Comparison of ENCODE assay signal across 8 cellular contexts in genomic region chr19:55605207-55605636, GRCh38. TPM values are rescaled to one million over a fixed set of nuclear protein-coding genes. Genes with fewer than 3 reads are reported as not detected.
DNase-seq lines count a peak whose midpoint lies in the region; ATAC-seq, FAIRE-seq and TF ChIP-seq lines count a peak whose summit lies in the region.

No MANE protein-coding gene starts in this region.

- no peak for FAIRE-seq in RCC 7860 (lab: Jason Lieb, UNC)

- H3K9me3 ChIP-seq in DOHH2 (ENCODE audit: control insufficient read depth, insufficient read depth, low read length), result no peaks in the 10 kb centered on the region

- H3K4me3 Mint-ChIP-seq in GM23338, result peak overlapping the region; percentile 82
- peak overlapping the region; percentile 78 to 93 (median 89) for H3K4me3 Mint-ChIP-seq in naive thymus-derived CD8-positive, alpha-beta T cell
- peak overlapping the region; percentile 96 for H3K4me3 Mint-ChIP-seq in stimulated activated memory B cell treated with anti-CD40 and anti-IgM and Interleukin-4, amounts not matched to agents 10 μg/mL and 1 μg/mL and 100 μg/mL, for 72 hours

- H3K4me1 Mint-ChIP-seq in GM23338, result peaks cover 34% of the 10 kb centered on the region
- peaks cover 37 to 64% (median 61%) of the 10 kb centered on the region in 4 donors for H3K4me1 Mint-ChIP-seq in naive thymus-derived CD8-positive, alpha-beta T cell
- peaks cover 58% of the 10 kb centered on the region for H3K4me1 Mint-ChIP-seq in stimulated activated memory B cell treated with anti-CD40 and anti-IgM and Interleukin-4, amounts not matched to agents 10 μg/mL and 1 μg/mL and 100 μg/mL, for 72 hours

- peak overlapping the region; percentile 95 for H3K4me3 ChIP-seq in DOHH2 (ENCODE audit: low read length)
- peak overlapping the region; percentile 84 for H3K4me3 ChIP-seq in GM23338

- peak overlapping the region; percentile 98 for H3K27ac Mint-ChIP-seq in GM23338
- peak overlapping the region; percentile 78 to 98 (median 94) for H3K27ac Mint-ChIP-seq in naive thymus-derived CD8-positive, alpha-beta T cell
- peak overlapping the region; percentile 87 for H3K27ac Mint-ChIP-seq in stimulated activated memory B cell treated with anti-CD40 and anti-IgM and Interleukin-4, amounts not matched to agents 10 μg/mL and 1 μg/mL and 100 μg/mL, for 72 hours

- H3K4me2 ChIP-seq in DOHH2 (ENCODE audit: low read length) (peak overlapping the region; percentile 99), GM23338 (peak overlapping the region; percentile 87; the same call in 1 of the 2 replicates)

- peaks cover 24% of the 10 kb centered on the region for H3K36me3 Mint-ChIP-seq in GM23338 (ENCODE audit: low read depth)
- H3K36me3 Mint-ChIP-seq in naive thymus-derived CD8-positive, alpha-beta T cell, result peaks cover 0 to 24% (median 4%) of the 10 kb centered on the region in 3 donors
- H3K36me3 Mint-ChIP-seq in stimulated activated memory B cell treated with anti-CD40 and anti-IgM and Interleukin-4, amounts not matched to agents 10 μg/mL and 1 μg/mL and 100 μg/mL, for 72 hours, result peaks cover 31% of the 10 kb centered on the region

- H3K79me2 ChIP-seq in DOHH2 (ENCODE audit: control insufficient read depth, low read length) (peaks cover 46% of the 10 kb centered on the region), GM23338 (replicated peaks; ENCODE audit: insufficient read depth) (peaks cover 14% of the 10 kb centered on the region)

- peak; percentile 48 for ATAC-seq in GM23338
- peak; percentile 77 to 79 for ATAC-seq in naive thymus-derived CD8-positive, alpha-beta T cell
- ATAC-seq in stimulated activated memory B cell treated with anti-CD40 and anti-IgM and Interleukin-4, amounts not matched to agents 10 μg/mL and 1 μg/mL and 100 μg/mL, for 72 hours, result peak; percentile 90

- H3K27ac ChIP-seq in DOHH2 (ENCODE audit: low read depth, low read length) (peak overlapping the region; percentile 99), GM23338 (ENCODE audit: low read depth) (peak overlapping the region; percentile 99)

- H3K9me3 Mint-ChIP-seq in GM23338, result peaks cover 6% of the 10 kb centered on the region
- H3K9me3 Mint-ChIP-seq in naive thymus-derived CD8-positive, alpha-beta T cell, result no peaks in the 10 kb centered on the region
- H3K9me3 Mint-ChIP-seq in stimulated activated memory B cell treated with anti-CD40 and anti-IgM and Interleukin-4, amounts not matched to agents 10 μg/mL and 1 μg/mL and 100 μg/mL, for 72 hours, result no peaks in the 10 kb centered on the region

- DNase-seq in GM23338 (ENCODE audit: low spot score) (peak; percentile 96), Kasumi-1 (lab: John Stamatoyannopoulos, UW) (peak; percentile 95 to 99), RCC 7860 (ENCODE audit: low spot score) (peak; percentile 89), activated T-helper 1 cell treated with Interleukin-2 at 50 U/mL for 16 hours (ENCODE audit: low read depth) (peak; percentile 96), fibroblast of gingiva (ENCODE audit: low read depth) (peak; percentile 94)
- peak; percentile 95 to 99 (median 97) for DNase-seq in naive thymus-derived CD8-positive, alpha-beta T cell

- H2AFZ ChIP-seq in GM23338, result no peak overlapping the region

- H3K4me1 ChIP-seq in DOHH2 (ENCODE audit: control insufficient read depth, low read length) (peaks cover 47% of the 10 kb centered on the region), GM23338 (ENCODE audit: insufficient read depth) (peaks cover 22% of the 10 kb centered on the region)

- H4K20me1 ChIP-seq in DOHH2 (ENCODE audit: control insufficient read depth, insufficient read depth, low read depth, low read length) (peaks cover 11% of the 10 kb centered on the region; the same call in 1 of the 2 replicates), GM23338 (replicated peaks; ENCODE audit: insufficient read depth) (peaks cover 18% of the 10 kb centered on the region)

- peaks cover 23% of the 10 kb centered on the region for H3F3A ChIP-seq in DOHH2 (ENCODE audit: control insufficient read depth, insufficient read depth)
- H3F3A ChIP-seq in GM23338 (replicated peaks; ENCODE audit: low read depth), result peaks cover 22% of the 10 kb centered on the region

- H3K9me2 ChIP-seq in DOHH2 (replicated peaks; ENCODE audit: control insufficient read depth, low read length) (no peaks in the 10 kb centered on the region), GM23338 (ENCODE audit: insufficient read depth) (no peaks in the 10 kb centered on the region)

- POLR2A ChIA-PET in naive thymus-derived CD8-positive, alpha-beta T cell (lab: Charles Lee), result interaction anchor here (0.7 to 4.2 kb wide), 14 partner anchors 12 to 346 kb away, joined by 3 to 55 read pairs (median 7); partner anchors contain the start of genes PPP6R1, U2AF2, ZNF581 and ZNF628

- peaks cover 36% of the 10 kb centered on the region for H3K27me3 Mint-ChIP-seq in GM23338 (ENCODE audit: insufficient read depth, low read depth, poor library complexity)
- H3K27me3 Mint-ChIP-seq in naive thymus-derived CD8-positive, alpha-beta T cell, result no peaks in the 10 kb centered on the region
- no peaks in the 10 kb centered on the region for H3K27me3 Mint-ChIP-seq in stimulated activated memory B cell treated with anti-CD40 and anti-IgM and Interleukin-4, amounts not matched to agents 10 μg/mL and 1 μg/mL and 100 μg/mL, for 72 hours

- H3K27me3 ChIP-seq in DOHH2 (ENCODE audit: control insufficient read depth, low read length) (no peaks in the 10 kb centered on the region), GM23338 (ENCODE audit: insufficient read depth) (no peaks in the 10 kb centered on the region)

- TF ChIP-seq CTCF in DOHH2 (IDR thresholded peaks at IDR 0.05; ENCODE audit: low read depth, low read length, poor library complexity, severe bottlenecking) (no peak), GM23338 (conservative IDR thresholded peaks at IDR 0.05; ENCODE audit: low read depth in 2 of 2) (no peak)

- H3K36me3 ChIP-seq in DOHH2 (ENCODE audit: control insufficient read depth, low read length) (peaks cover 38% of the 10 kb centered on the region), GM23338 (ENCODE audit: insufficient read depth) (peaks cover 5% of the 10 kb centered on the region; the same call in 1 of the 2 replicates)

TF ChIP-seq in GM23338, 12 proteins besides CTCF, POLR2A, EP300 and RAD21 (continues in another document):
- peak; percentile 29; the same call in 1 of the 2 replicates for TF ChIP-seq POLR2AphosphoS5 (IDR thresholded peaks at IDR 0.05; ENCODE audit: low read depth)
- no peak for TF ChIP-seq EZH2phosphoT487 (IDR thresholded peaks at IDR 0.05; ENCODE audit: unreplicated experiment)
- no peak for TF ChIP-seq EZH2 (IDR thresholded peaks at IDR 0.05; ENCODE audit: low read depth, unreplicated experiment)
- TF ChIP-seq ETS1 (IDR thresholded peaks at IDR 0.05), result peak; percentile 55; the same call in 1 of the 2 replicates
- TF ChIP-seq JUNB (IDR thresholded peaks at IDR 0.05; ENCODE audit: unreplicated experiment), result no peak

RNA-seq across cellular contexts. Expression of gene ZNF865, which starts 0.2 kb away (rescaled TPM):
- 10.3 and 12.1 TPM in 2 replicates for total RNA-seq in GM23338 (2014; rRNA removed; shearing (Covaris generic))
- polyA plus RNA-seq in GM23338 (2016; fragmentation: Nextera tagmentation; extraction: Ambion mirVana), result 2.2 and 2.4 TPM in 2 replicates
- 10 to 100 TPM; 21.6 to 24.4 TPM for total RNA-seq in naive thymus-derived CD8-positive, alpha-beta T cell
- polyA plus RNA-seq in naive thymus-derived CD8-positive, alpha-beta T cell, result under 1 TPM in 2 of 3 donors, not detected in 1; 0.22 to 0.33 TPM

RNA-seq across cellular contexts. Expression of gene ZNF524, which starts 5.1 kb away (rescaled TPM):
- total RNA-seq in GM23338 (2014; rRNA removed; shearing (Covaris generic)), result 8.3 and 16.5 TPM in 2 replicates
- polyA plus RNA-seq in GM23338 (2016; fragmentation: Nextera tagmentation; extraction: Ambion mirVana), result 5.7 and 6.0 TPM in 2 replicates
- 10 to 100 TPM; 19.1 to 20.7 TPM for total RNA-seq in naive thymus-derived CD8-positive, alpha-beta T cell
- polyA plus RNA-seq in naive thymus-derived CD8-positive, alpha-beta T cell, result 10 to 100 TPM; 21.5 to 31.6 (median 23.6) TPM

RNA-seq across cellular contexts. Expression of gene FIZ1, which starts 5.9 kb away (rescaled TPM):
- 10.1 and 12.6 TPM in 2 replicates for total RNA-seq in GM23338 (2014; rRNA removed; shearing (Covaris generic))
- polyA plus RNA-seq in GM23338 (2016; fragmentation: Nextera tagmentation; extraction: Ambion mirVana), result 5.3 and 5.4 TPM in 2 replicates
- 10 to 100 TPM; 19.0 to 22.0 TPM for total RNA-seq in naive thymus-derived CD8-positive, alpha-beta T cell
- 1 to 10 TPM; 2.8 to 5.4 (median 3.4) TPM for polyA plus RNA-seq in naive thymus-derived CD8-positive, alpha-beta T cell

RNA-seq across cellular contexts. Expression of gene ZNF784, which starts 19.1 kb away (rescaled TPM):
- 5.6 and 6.7 TPM in 2 replicates for total RNA-seq in GM23338 (2014; rRNA removed; shearing (Covaris generic))
- polyA plus RNA-seq in GM23338 (2016; fragmentation: Nextera tagmentation; extraction: Ambion mirVana), result 1.5 and 1.6 TPM in 2 replicates
- 1 to 10 TPM; 8.1 to 9.2 TPM for total RNA-seq in naive thymus-derived CD8-positive, alpha-beta T cell
- polyA plus RNA-seq in naive thymus-derived CD8-positive, alpha-beta T cell, result 1 to 10 TPM in 2 of 3 donors, under 1 TPM in 1; 0.64 to 1.4 (median 1.1) TPM

RNA-seq across cellular contexts. Expression of gene ZNF579, which starts 24.6 kb away (rescaled TPM):
- 8.4 and 12.2 TPM in 2 replicates for total RNA-seq in GM23338 (2014; rRNA removed; shearing (Covaris generic))
- polyA plus RNA-seq in GM23338 (2016; fragmentation: Nextera tagmentation; extraction: Ambion mirVana), result 7.3 and 8.6 TPM in 2 replicates
- 10 to 100 TPM in 1 of 2 experiments, 1 to 10 TPM in 1; 9.8 to 10.2 TPM for total RNA-seq in naive thymus-derived CD8-positive, alpha-beta T cell
- polyA plus RNA-seq in naive thymus-derived CD8-positive, alpha-beta T cell, result under 1 TPM; 0.16 to 0.39 (median 0.20) TPM

Comparison
In these comparisons a context has a peak if more than half of its experiments do, and no peak if none do; other contexts are left out.
1. Peak in every context shown above with its lines: DNase-seq, ATAC-seq, H3K4me3 ChIP-seq and H3K27ac ChIP-seq.